Comparison of ENCODE assay signal across 9 cellular contexts in genomic region chr21:36747815-36748381, GRCh38. TPM values are rescaled to one million over a fixed set of nuclear protein-coding genes. Genes with fewer than 3 reads are reported as not detected.
DNase-seq lines count a peak whose midpoint lies in the region; ATAC-seq and TF ChIP-seq lines count a peak whose summit lies in the region.
"Had no signal": no experiment of that assay in that cellular context is flagged by ENCODE, and none has a peak within 500 bp of the region (broad histone marks: within the 10 kb centered on the region; RNA-seq: fewer than 3 reads in every experiment).

No MANE protein-coding gene starts in this region.

- no peaks in the 10 kb centered on the region for H3K79me2 ChIP-seq in fibroblast of lung (ENCODE audit: control insufficient read depth, insufficient read depth, low read length)

- H3K4me2 ChIP-seq in fibroblast of lung (ENCODE audit: extremely low read depth, insufficient read depth, low read length) = peak overlapping the region; percentile 54

- no peak overlapping the region for H3K4me3 Mint-ChIP-seq in activated CD4-positive, alpha-beta T cell treated with anti-CD3 and anti-CD28 coated beads, Interleukin-2, amount 10 ng/mL, durations not matched to agents 24 days and 14 days
- peak overlapping the region; percentile 72 to 85 (median 81) for H3K4me3 Mint-ChIP-seq in nephron

- no peak for TF ChIP-seq POLR2A in upper lobe of left lung (IDR thresholded peaks at IDR 0.05)

- intact Hi-C loops in activated CD4-positive, alpha-beta T cell treated with anti-CD3 and anti-CD28 coated beads, Interleukin-2, amount 10 ng/mL, durations not matched to agents 24 days and 14 days (cut with micrococcal nuclease) = loop anchor here (10.0 kb wide), 1 partner anchor 177 kb away; no protein-coding TSS in a partner anchor

- DNase-seq in C1 segment of cervical spinal cord (lab: John Stamatoyannopoulos, UW) (peak in 10 of 14 donors; percentile 8 to 78 (median 25)), fibroblast of lung (ENCODE audit: low read depth in 2 of 2) (peak in 1 of 2 donors; percentile 35), upper lobe of left lung (peak in 1 of 2 donors; percentile 91), NAMALWA (ENCODE audit: low spot score) (no peak)
- peak; percentile 79 for DNase-seq in activated CD4-positive, alpha-beta T cell treated with anti-CD3 and anti-CD28 coated beads, Interleukin-2, amount 10 ng/mL, durations not matched to agents 24 days and 14 days

- H3K4me1 Mint-ChIP-seq in activated CD4-positive, alpha-beta T cell treated with anti-CD3 and anti-CD28 coated beads, Interleukin-2, amount 10 ng/mL, durations not matched to agents 24 days and 14 days = no peaks in the 10 kb centered on the region
- H3K4me1 Mint-ChIP-seq in nephron = peaks cover 36% of the 10 kb centered on the region

- TF ChIP-seq EP300 in upper lobe of left lung (IDR thresholded peaks at IDR 0.05) = no peak

- no peaks in the 10 kb centered on the region for H4K20me1 ChIP-seq in fibroblast of lung (ENCODE audit: control insufficient read depth, extremely low read depth, insufficient read depth, low read length)

- H3K27ac ChIP-seq in fibroblast of lung (ENCODE audit: insufficient read depth, low read length) (no peak overlapping the region), upper lobe of left lung (no peak overlapping the region)
- H3K27ac ChIP-seq: epithelial cell of prostate had no signal

- H3K9me3 ChIP-seq in fibroblast of lung (ENCODE audit: control insufficient read depth, insufficient read depth, low read depth, low read length) (no peaks in the 10 kb centered on the region), upper lobe of left lung (no peaks in the 10 kb centered on the region)

- no peaks in the 10 kb centered on the region for H3K36me3 Mint-ChIP-seq in activated CD4-positive, alpha-beta T cell treated with anti-CD3 and anti-CD28 coated beads, Interleukin-2, amount 10 ng/mL, durations not matched to agents 24 days and 14 days (ENCODE audit: low read depth)
- H3K36me3 Mint-ChIP-seq in nephron (ENCODE audit: low read depth) = no peaks in the 10 kb centered on the region

- peaks cover 55% of the 10 kb centered on the region for H3K27me3 Mint-ChIP-seq in activated CD4-positive, alpha-beta T cell treated with anti-CD3 and anti-CD28 coated beads, Interleukin-2, amount 10 ng/mL, durations not matched to agents 24 days and 14 days
- H3K27me3 Mint-ChIP-seq in nephron (ENCODE audit: low read depth) = peaks cover 67% of the 10 kb centered on the region

- H3K9me3 Mint-ChIP-seq in activated CD4-positive, alpha-beta T cell treated with anti-CD3 and anti-CD28 coated beads, Interleukin-2, amount 10 ng/mL, durations not matched to agents 24 days and 14 days = no peaks in the 10 kb centered on the region
- H3K9me3 Mint-ChIP-seq in nephron = no peaks in the 10 kb centered on the region

- peak overlapping the region in 2 of 4 experiments; percentile 6 to 32 for H3K4me3 ChIP-seq in fibroblast of lung (replicated peaks in 1 of 4; ENCODE audit: control extremely low read depth in 1 of 4, insufficient read depth in 1 of 4, low read depth in 3 of 4, low read length in 4 of 4)
- peak overlapping the region; percentile 9 to 49 (median 42) for H3K4me3 ChIP-seq in upper lobe of left lung

- H3K27me3 ChIP-seq in fibroblast of lung (ENCODE audit: control insufficient read depth, insufficient read depth, low read length) (peaks cover 5% of the 10 kb centered on the region), upper lobe of left lung (peaks cover 0 to 6% (median 0%) of the 10 kb centered on the region in 4 donors)

- H2AFZ ChIP-seq in fibroblast of lung (ENCODE audit: low read length) = no peak overlapping the region

- no peak overlapping the region for H3K27ac Mint-ChIP-seq in activated CD4-positive, alpha-beta T cell treated with anti-CD3 and anti-CD28 coated beads, Interleukin-2, amount 10 ng/mL, durations not matched to agents 24 days and 14 days
- peak overlapping the region in 1 of 3 experiments; percentile 49 for H3K27ac Mint-ChIP-seq in nephron

- no peaks in the 10 kb centered on the region for H3K36me3 ChIP-seq in fibroblast of lung (ENCODE audit: control insufficient read depth, insufficient read depth, low read length)
- H3K36me3 ChIP-seq in upper lobe of left lung = no peaks in the 10 kb centered on the region

- no peak overlapping the region for H3K9ac ChIP-seq in fibroblast of lung (ENCODE audit: insufficient read depth, low read length)

- H3K4me1 ChIP-seq in fibroblast of lung (ENCODE audit: control insufficient read depth, extremely low read depth, insufficient read depth, low read length) = no peaks in the 10 kb centered on the region
- H3K4me1 ChIP-seq in upper lobe of left lung = peaks cover 17 to 21% (median 19%) of the 10 kb centered on the region in 4 donors

- ATAC-seq in HG02759 (IDR thresholded peaks at IDR 0.05; ENCODE audit: unreplicated experiment) = peak; percentile 61
- ATAC-seq in upper lobe of left lung (ENCODE audit: low FRiP score in 2 of 2) = peak in 1 of 2 donors; percentile 61
- no peak for ATAC-seq in GM21576 (IDR thresholded peaks at IDR 0.05; ENCODE audit: unreplicated experiment)

- TF ChIP-seq CTCF in fibroblast of lung (conservative IDR thresholded peaks at IDR 0.05 in 1 of 2, IDR thresholded peaks at IDR 0.05 in 1 of 2; ENCODE audit: low read depth in 1 of 2, low read length in 2 of 2) (no peak), nephron (IDR thresholded peaks at IDR 0.05; ENCODE audit: unreplicated experiment in 3 of 3) (no peak), upper lobe of left lung (IDR thresholded peaks at IDR 0.05) (peak; percentile 12 to 68 (median 50))

- WGBS in upper lobe of left lung, 2 donors = 16 to 23% methylated on average over 15 to 36 of the region's 80 CpGs

RNA-seq across cellular contexts. Expression of gene SIM2, which starts 49.0 kb away (rescaled TPM):
- total RNA-seq in activated CD4-positive, alpha-beta T cell treated with anti-CD3 and anti-CD28 coated beads, Interleukin-2, amount 10 ng/mL, durations not matched to agents 24 days and 14 days = 0.12 and 0.21 TPM in 2 replicates
- total RNA-seq in fibroblast of lung (not detected in 2 replicates), upper lobe of left lung (1 to 10 TPM in 1 of 6 donors, under 1 TPM in 3, not detected in 2; 0.10 to 1.6 (median 0.50) TPM)
- polyA plus RNA-seq in fibroblast of lung = 0.11 and 0.22 TPM in 2 replicates
- 0.23 and 0.58 TPM in 2 replicates for polyA plus RNA-seq in fibroblast of lung (2012)
- polyA minus RNA-seq in fibroblast of lung (ENCODE audit: low replicate concordance) = not detected in 2 replicates

Comparison
In these comparisons a context has a peak if more than half of its experiments do, and no peak if none do; other contexts are left out.
1. CTCF ChIP-seq: peak in upper lobe of left lung (6 of 6); none in fibroblast of lung (0 of 2) and nephron (0 of 3).